32 cellular contexts compared by ENCODE assay signal in the genomic region with DNA sequence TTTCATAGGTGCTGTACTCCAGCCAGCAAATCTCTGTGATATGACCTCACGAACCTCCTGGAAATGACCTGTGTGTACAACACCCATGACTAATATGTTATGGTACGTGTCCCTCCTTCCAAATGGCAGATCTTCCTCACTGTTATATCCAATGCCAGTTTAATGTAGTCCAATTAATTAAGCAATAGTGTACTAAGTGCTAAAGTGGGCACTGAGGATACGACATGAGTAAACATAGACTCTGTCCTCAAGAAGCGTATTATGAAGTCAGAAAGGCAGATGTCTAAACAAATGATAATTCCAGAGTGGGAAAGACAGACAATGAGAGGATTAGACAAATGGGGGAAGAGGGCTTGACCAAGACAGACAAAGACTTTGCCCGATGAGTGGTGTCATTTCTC. TPM values are rescaled to one million over a fixed set of nuclear protein-coding genes. Genes with fewer than 3 reads are reported as not detected.
A peak's percentile ranks its signal among the peaks of the same experiment; 100 is the strongest.
DNase-seq lines count a peak whose midpoint lies in the region; ATAC-seq, FAIRE-seq and TF ChIP-seq lines count a peak whose summit lies in the region.
"Had no signal": no experiment of that assay in that cellular context is flagged by ENCODE, and none has a peak within 500 bp of the region (broad histone marks: within the 10 kb centered on the region; RNA-seq: fewer than 3 reads in every experiment).

No MANE protein-coding gene starts in this region.

- no peak overlapping the region for H2AFZ ChIP-seq in GM23248

- H3K36me3 Mint-ChIP-seq in activated T-helper 17 cell treated with anti-CD3 and anti-CD28 coated beads, Interleukin-2, amount 50 U/mL, for 72 hours (ENCODE audit: low read depth): peaks cover 25% of the 10 kb centered on the region
- H3K36me3 Mint-ChIP-seq: mesothelial cell of epicardium had no signal

- no peaks in the 10 kb centered on the region for H3K9me2 ChIP-seq in GM23248 (ENCODE audit: insufficient read depth)

- peaks cover 0 to 20% (median 4%) of the 10 kb centered on the region in 9 donors for H3K4me1 ChIP-seq in heart right ventricle
- H3K4me1 ChIP-seq in small intestine (ENCODE audit: control insufficient read depth in 2 of 2, insufficient read depth in 1 of 2, low read depth in 1 of 2, low read length in 1 of 2): peaks cover 2 to 5% of the 10 kb centered on the region in 2 donors
- H3K4me1 ChIP-seq in GM23248 (ENCODE audit: insufficient read depth): no peaks in the 10 kb centered on the region

- no peak overlapping the region for H3K9ac ChIP-seq in GM23248

- DNase-seq in heart right ventricle (no peak), cardiac septum (ENCODE audit: low spot score) (no peak), NCI-H460 (ENCODE audit: extremely low read depth, low read depth) (peak; percentile 92), small intestine (peak; percentile 59), GM23248 (no peak), sciatic nerve (ENCODE audit: low spot score) (no peak)
- DNase-seq: ACHN; activated effector memory CD4-positive, alpha-beta T cell treated with Interleukin-2 at 50 U/mL for 16 hours; anterior cingulate cortex; DMS153; H9; immature natural killer cell; KBM-7; MM.1S; naive B cell; NCI-H1930; NCI-H2227 treated with DMSO at 0.1 percent for 48 hours; posterior cingulate gyrus; right cardiac atrium; SIG-M5; stimulated activated CD4-positive, alpha-beta T cell treated with anti-CD3 and anti-CD28 coated beads, Interleukin-4, amount 100 ng/mL, for 1 hour had no signal

- no peaks in the 10 kb centered on the region for H3K36me3 ChIP-seq in heart right ventricle
- H3K36me3 ChIP-seq in small intestine (ENCODE audit: control insufficient read depth in 2 of 2, insufficient read depth in 2 of 2, low read length in 2 of 2): peaks cover 0 to 3% of the 10 kb centered on the region in 2 donors
- H3K36me3 ChIP-seq in GM23248 (ENCODE audit: low read depth): no peaks in the 10 kb centered on the region
- H3K36me3 ChIP-seq: neutrophil, tibial nerve had no signal

- TF ChIP-seq CTCF in heart right ventricle (IDR thresholded peaks at IDR 0.05): no peak

- H3K4me3 ChIP-seq in heart right ventricle (no peak overlapping the region), small intestine (ENCODE audit: low read depth in 1 of 2, low read length in 2 of 2) (no peak overlapping the region), GM23248 (no peak overlapping the region)
- H3K4me3 ChIP-seq: tibial nerve had no signal

- peaks cover 51% of the 10 kb centered on the region for H3K4me1 Mint-ChIP-seq in activated T-helper 17 cell treated with anti-CD3 and anti-CD28 coated beads, Interleukin-2, amount 50 U/mL, for 72 hours
- H3K4me1 Mint-ChIP-seq: H9, mesothelial cell of epicardium, naive B cell had no signal

- H3K27ac ChIP-seq in heart right ventricle (peak overlapping the region in 1 of 10 donors; percentile 37), small intestine (ENCODE audit: low read depth in 1 of 2, low read length in 1 of 2) (no peak overlapping the region), GM23248 (no peak overlapping the region)
- H3K27ac ChIP-seq: neutrophil, tibial nerve had no signal

- no peak overlapping the region for H3K4me2 ChIP-seq in GM23248 (ENCODE audit: unreplicated experiment)

- peaks cover 0 to 2% (median 0%) of the 10 kb centered on the region in 11 donors for H3K9me3 ChIP-seq in heart right ventricle
- no peaks in the 10 kb centered on the region for H3K9me3 ChIP-seq in small intestine (ENCODE audit: control insufficient read depth, low read depth)
- H3K9me3 ChIP-seq in GM23248 (ENCODE audit: low read depth): no peaks in the 10 kb centered on the region
- H3K9me3 ChIP-seq: neutrophil, tibial nerve had no signal

- no peaks in the 10 kb centered on the region for H3F3A ChIP-seq in GM23248 (ENCODE audit: insufficient read depth)

- no peak for FAIRE-seq in small intestine (lab: Jason Lieb, UNC)
- FAIRE-seq: colon, endothelial cell of umbilical vein, G401.6 had no signal

- peak overlapping the region; percentile 42 for H3K27ac Mint-ChIP-seq in activated T-helper 17 cell treated with anti-CD3 and anti-CD28 coated beads, Interleukin-2, amount 50 U/mL, for 72 hours
- H3K27ac Mint-ChIP-seq: activated naive CD8-positive, alpha-beta T cell; B cell; H9; mesothelial cell of epicardium; naive B cell; T-helper 2 cell treated with Interferon-gamma antibody and Interleukin-4, amounts not matched to agents 5 μg/mL and 100 μg/mL, for 36 hours had no signal

- no peaks in the 10 kb centered on the region for H3K79me2 ChIP-seq in GM23248 (ENCODE audit: insufficient read depth)

- peak overlapping the region; percentile 57 for H3K4me3 Mint-ChIP-seq in activated T-helper 17 cell treated with anti-CD3 and anti-CD28 coated beads, Interleukin-2, amount 50 U/mL, for 72 hours
- H3K4me3 Mint-ChIP-seq: activated naive CD8-positive, alpha-beta T cell; B cell; H9; immature natural killer cell; mesothelial cell of epicardium; T-helper 2 cell treated with Interferon-gamma antibody and Interleukin-4, amounts not matched to agents 5 μg/mL and 100 μg/mL, for 36 hours had no signal

- ATAC-seq in heart right ventricle (peak in 6 of 8 donors; percentile 44 to 85 (median 63)), esophagus mucosa (no peak), sciatic nerve (no peak)
- peak; percentile 34 for ATAC-seq in activated T-helper 17 cell treated with anti-CD3 and anti-CD28 coated beads, Interleukin-2, amount 50 U/mL, for 72 hours (replicated peaks)

- H3K27me3 Mint-ChIP-seq in activated T-helper 17 cell treated with anti-CD3 and anti-CD28 coated beads, Interleukin-2, amount 50 U/mL, for 72 hours: no peaks in the 10 kb centered on the region
- H3K27me3 Mint-ChIP-seq: activated naive CD8-positive, alpha-beta T cell; B cell had no signal

- in situ Hi-C loops in GM23248 (cut with MboI): no loop called here

- H3K27me3 ChIP-seq in heart right ventricle: no peaks in the 10 kb centered on the region
- no peaks in the 10 kb centered on the region for H3K27me3 ChIP-seq in small intestine (ENCODE audit: control insufficient read depth in 2 of 2, insufficient read depth in 2 of 2, low read length in 2 of 2)
- H3K27me3 ChIP-seq in GM23248 (replicated peaks; ENCODE audit: insufficient read depth): no peaks in the 10 kb centered on the region
- H3K27me3 ChIP-seq: neutrophil, tibial nerve had no signal

- intact Hi-C loops in heart right ventricle (cut with DNase I): no loop called here
- intact Hi-C loops in cardiac septum (cut with DNase I): no loop called here
- intact Hi-C loops in sciatic nerve (cut with DNase I): no loop called here

- H3K9me3 Mint-ChIP-seq in activated T-helper 17 cell treated with anti-CD3 and anti-CD28 coated beads, Interleukin-2, amount 50 U/mL, for 72 hours: no peaks in the 10 kb centered on the region
- H3K9me3 Mint-ChIP-seq: H9; immature natural killer cell; T-helper 2 cell treated with Interferon-gamma antibody and Interleukin-4, amounts not matched to agents 5 μg/mL and 100 μg/mL, for 36 hours had no signal

- H4K20me1 ChIP-seq in GM23248 (ENCODE audit: insufficient read depth): no peaks in the 10 kb centered on the region

- 65 to 68% methylated on average over 5 of the region's 5 CpGs for WGBS in heart right ventricle, 2 donors
- WGBS in small intestine, 3 donors: 37 to 75% (median 57%) methylated on average over 5 of the region's 5 CpGs
- WGBS in GM23248 (ENCODE audit: low coverage in 1 of 2, low lambda C conversion rate in 2 of 2, missing lambda C conversion rate in 2 of 2), 2 experiments: 72 to 78% methylated on average over 5 of the region's 5 CpGs

RNA-seq across cellular contexts. Expression of a gene that starts 33.9 kb away (rescaled TPM):
- total RNA-seq in heart right ventricle: 10 to 100 TPM in 4 of 10 donors, 1 to 10 TPM in 6; 4.3 to 12.2 (median 9.8) TPM
- 1 to 10 TPM; 1.7 to 3.0 TPM for polyA plus RNA-seq in heart right ventricle
- 7.3 TPM for total RNA-seq in cardiac septum
- 36.5 and 42.8 TPM in 2 replicates for total RNA-seq in NCI-H460 (2014; rRNA removed; shearing (Covaris generic))
- polyA plus RNA-seq in NCI-H460 (2014; cell fraction: nucleus; rRNA removed): 12.9 and 16.5 TPM in 2 replicates
- 10 to 100 TPM; 43.5 to 69.7 TPM for total RNA-seq in activated T-helper 17 cell treated with anti-CD3 and anti-CD28 coated beads, Interleukin-2, amount 50 U/mL, for 72 hours
- polyA plus RNA-seq in small intestine: 1 to 10 TPM; 1.4 to 3.7 (median 2.2) TPM
- total RNA-seq in esophagus mucosa: 0.36 TPM
- not detected in 2 replicates for total RNA-seq in GM23248 (2014; rRNA removed; shearing (Covaris generic))
- 0.01 and 0.05 TPM in 2 replicates for polyA plus RNA-seq in GM23248 (2016; fragmentation: Nextera tagmentation; extraction: Ambion mirVana)
- total RNA-seq in sciatic nerve: 7.0 TPM

Comparison
In these comparisons a context has a peak if more than half of its experiments do, and no peak if none do; other contexts are left out.
1. ATAC-seq: peak in heart right ventricle (6 of 8) and activated T-helper 17 cell treated with anti-CD3 and anti-CD28 coated beads, Interleukin-2, amount 50 U/mL, for 72 hours (single experiment); none in esophagus mucosa (single experiment) and sciatic nerve (single experiment).
2. DNase-seq: peak in NCI-H460 (single experiment) and small intestine (single experiment); none in heart right ventricle (0 of 2), cardiac septum (single experiment), GM23248 (single experiment) and sciatic nerve (single experiment).